ENCODE assay signal across 8 cellular contexts in the genomic region with DNA sequence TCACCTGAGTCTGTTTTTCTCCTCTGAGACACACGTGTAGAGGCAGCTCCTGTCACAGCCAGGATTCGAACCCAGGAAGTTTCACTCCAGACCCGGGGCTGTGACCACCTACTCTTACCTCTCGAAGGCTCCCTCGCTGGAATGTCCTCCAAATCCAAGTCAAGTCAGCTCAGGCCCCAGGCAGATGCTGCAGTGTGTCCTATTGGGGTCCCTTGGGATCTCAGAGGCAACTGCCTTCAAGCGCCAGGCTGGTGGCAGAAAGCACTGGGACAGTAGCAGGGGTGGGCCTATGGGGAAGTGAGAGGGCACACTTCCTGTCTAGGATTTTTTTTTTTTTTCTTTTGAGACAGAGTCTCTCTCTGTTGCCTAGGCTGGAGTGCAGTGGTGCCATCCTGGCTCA. TPM values are rescaled to one million over a fixed set of nuclear protein-coding genes. Genes with fewer than 3 reads are reported as not detected.
DNase-seq lines count a peak whose midpoint lies in the region; FAIRE-seq and TF ChIP-seq lines count a peak whose summit lies in the region.

No MANE protein-coding gene starts in this region.

- H3K27me3 ChIP-seq in H1 (replicated peaks in 1 of 4; ENCODE audit: control insufficient read depth in 3 of 4, extremely low read depth in 1 of 4, insufficient read depth in 3 of 4, low read length in 3 of 4) (peaks cover 0 to 14% (median 10%) of the 10 kb centered on the region in 4 experiments; a peak in 5 of 7 replicates), stomach (peaks cover 0 to 7% (median 0%) of the 10 kb centered on the region in 3 donors), endodermal cell (ENCODE audit: control insufficient read depth, insufficient read depth, low read length, poor library complexity, severe bottlenecking) (peaks cover 18% of the 10 kb centered on the region)

- no peak overlapping the region for H2BK12ac ChIP-seq in H1 (ENCODE audit: low read depth, low read length)

- peaks cover 13% of the 10 kb centered on the region for H3K36me3 Mint-ChIP-seq in activated CD4-positive, alpha-beta T cell treated with anti-CD3 and anti-CD28 coated beads, Interleukin-2, amount 10 ng/mL, durations not matched to agents 24 days and 14 days (ENCODE audit: low read depth)
- no peaks in the 10 kb centered on the region for H3K36me3 Mint-ChIP-seq in endodermal cell (ENCODE audit: low read depth)

- no peaks in the 10 kb centered on the region for H3K79me1 ChIP-seq in H1 (ENCODE audit: low read depth, low read length)

- H4K5ac ChIP-seq in H1 (ENCODE audit: insufficient read length, low read depth, low read length), result no peak overlapping the region

- intact Hi-C loops in activated CD4-positive, alpha-beta T cell treated with anti-CD3 and anti-CD28 coated beads, Interleukin-2, amount 10 ng/mL, durations not matched to agents 24 days and 14 days (cut with micrococcal nuclease), result loop anchor here (1.0 to 5.0 kb wide), 4 partner anchors 12 to 305 kb away; a partner anchor contains a TSS
- intact Hi-C loops in stomach (cut with DNase I; ENCODE audit: low total_unique reads), result no loop called here

- H3K4me2 ChIP-seq in H1 (ENCODE audit: insufficient read depth in 1 of 2, low read depth in 2 of 2, low read length in 2 of 2), result peak overlapping the region in 1 of 2 experiments; percentile 92; a peak in 1 of 4 replicates

- H3K4me1 ChIP-seq in H1 (replicated peaks in 1 of 4; ENCODE audit: control insufficient read depth in 3 of 4, insufficient read depth in 4 of 4, low read length in 3 of 4), result peaks cover 4 to 8% (median 7%) of the 10 kb centered on the region in 4 experiments
- H3K4me1 ChIP-seq in stomach, result peaks cover 61 to 83% (median 69%) of the 10 kb centered on the region in 4 donors
- no peaks in the 10 kb centered on the region for H3K4me1 ChIP-seq in endodermal cell (ENCODE audit: control insufficient read depth, insufficient read depth, low read length)

- no peak overlapping the region for H3K27ac ChIP-seq in H1 (ENCODE audit: low read depth, low read length)
- H3K27ac ChIP-seq in stomach, result peak overlapping the region in 4 of 5 donors; percentile 61 to 84 (median 78)
- no peak overlapping the region for H3K27ac ChIP-seq in endodermal cell (ENCODE audit: low read depth, low read length)

- H3K4me1 Mint-ChIP-seq in activated CD4-positive, alpha-beta T cell treated with anti-CD3 and anti-CD28 coated beads, Interleukin-2, amount 10 ng/mL, durations not matched to agents 24 days and 14 days, result peaks cover 44% of the 10 kb centered on the region
- no peaks in the 10 kb centered on the region for H3K4me1 Mint-ChIP-seq in endodermal cell

- POLR2A ChIA-PET in H1 (lab: Charles Lee; ENCODE audit: partially characterized antibody), result interaction anchor here (0.8 to 3.7 kb wide), 6 partner anchors 10 to 44 kb away, joined by 3 to 16 read pairs (median 5); a partner anchor contains a TSS

- H3K23ac ChIP-seq in H1 (ENCODE audit: insufficient read length), result no peak overlapping the region

- CTCF ChIA-PET in H1 (lab: Charles Lee; ENCODE audit: partially characterized antibody), result interaction anchor here (0.6 to 6.7 kb wide), 15 partner anchors 9 to 182 kb away, joined by 3 to 114 read pairs (median 4); a partner anchor contains a TSS

- FAIRE-seq in H1 (lab: Jason Lieb, UNC), result no peak

- DNase-seq in activated CD4-positive, alpha-beta T cell treated with anti-CD3 and anti-CD28 coated beads, Interleukin-2, amount 10 ng/mL, durations not matched to agents 24 days and 14 days, result peak; percentile 61
- no peak for DNase-seq in activated CD4-positive, alpha-beta T cell treated with anti-CD3 and anti-CD28 coated beads, Interleukin-2, amount 50 U/mL, for 1 hour
- peak; percentile 20 for DNase-seq in NOMO-1 treated with DMSO at 0.1 percent for 48 hours (lab: John Stamatoyannopoulos, UW; ENCODE audit: unreplicated experiment)
- DNase-seq in H1 (ENCODE audit: low read depth in 1 of 2, low spot score in 2 of 2), result no peak
- no peak for DNase-seq in stomach
- no peak for DNase-seq in DMS114 treated with DMSO at 0.1 percent for 48 hours (lab: John Stamatoyannopoulos, UW; ENCODE audit: unreplicated experiment)
- no peak for DNase-seq in retina
- DNase-seq in endodermal cell, result no peak

- TF ChIP-seq EP300 in H1 (IDR thresholded peaks at IDR 0.05; ENCODE audit: borderline replicate concordance in 1 of 2, low read depth in 2 of 2, low read length in 2 of 2) (no peak), stomach (IDR thresholded peaks at IDR 0.05) (no peak)

- H4K8ac ChIP-seq in H1 (ENCODE audit: extremely low read depth, insufficient read depth, low read length), result no peak overlapping the region

- H3K14ac ChIP-seq in H1 (ENCODE audit: insufficient read length), result no peak overlapping the region

- no peak overlapping the region for H2AFZ ChIP-seq in H1 (ENCODE audit: low read length)

- no peak overlapping the region for H2AK5ac ChIP-seq in H1 (ENCODE audit: low read depth, low read length)

- H3K27ac Mint-ChIP-seq in activated CD4-positive, alpha-beta T cell treated with anti-CD3 and anti-CD28 coated beads, Interleukin-2, amount 10 ng/mL, durations not matched to agents 24 days and 14 days, result peak overlapping the region; percentile 25
- no peak overlapping the region for H3K27ac Mint-ChIP-seq in endodermal cell

- H4K91ac ChIP-seq in H1 (replicated peaks; ENCODE audit: insufficient read length, low read length), result no peak overlapping the region

- peaks cover 4% of the 10 kb centered on the region for H3K27me3 Mint-ChIP-seq in activated CD4-positive, alpha-beta T cell treated with anti-CD3 and anti-CD28 coated beads, Interleukin-2, amount 10 ng/mL, durations not matched to agents 24 days and 14 days
- H3K27me3 Mint-ChIP-seq in endodermal cell (ENCODE audit: insufficient read depth), result peaks cover 25% of the 10 kb centered on the region

- no peak overlapping the region for H2BK15ac ChIP-seq in H1 (ENCODE audit: low read length)

- no peak overlapping the region for H2BK120ac ChIP-seq in H1 (replicated peaks; ENCODE audit: low read depth, low read length)

- H2BK20ac ChIP-seq in H1 (ENCODE audit: low read length), result no peak overlapping the region

- H3K9me3 Mint-ChIP-seq in activated CD4-positive, alpha-beta T cell treated with anti-CD3 and anti-CD28 coated beads, Interleukin-2, amount 10 ng/mL, durations not matched to agents 24 days and 14 days, result no peaks in the 10 kb centered on the region
- H3K9me3 Mint-ChIP-seq in endodermal cell, result no peaks in the 10 kb centered on the region

- H3K4me3 ChIP-seq in H1 (ENCODE audit: extremely low read depth in 1 of 4, insufficient read depth in 2 of 4, low read depth in 3 of 4, low read length in 4 of 4) (peak overlapping the region in 1 of 4 experiments; percentile 27; a peak in 1 of 8 replicates), stomach (peak overlapping the region in 3 of 4 donors; percentile 61 to 79 (median 74)), endodermal cell (ENCODE audit: low read length) (no peak overlapping the region)

- TF ChIP-seq CTCF in H1 (IDR thresholded peaks at IDR 0.05; ENCODE audit: control extremely low read depth in 1 of 3, insufficient read depth in 1 of 3, low read depth in 1 of 3, low read length in 3 of 3) (no peak), stomach (IDR thresholded peaks at IDR 0.05) (no peak), endodermal cell (conservative IDR thresholded peaks at IDR 0.05) (no peak)

- H3K79me2 ChIP-seq in H1 (ENCODE audit: control insufficient read depth in 1 of 2, insufficient read depth in 2 of 2, low read length in 2 of 2), result no peaks in the 10 kb centered on the region

- H3K23me2 ChIP-seq in H1 (ENCODE audit: low read depth, low read length), result peaks cover 5% of the 10 kb centered on the region

- no peak overlapping the region for H3K56ac ChIP-seq in H1 (replicated peaks; ENCODE audit: insufficient read length, low read depth, low read length)

- no peak overlapping the region for H3K4me3 Mint-ChIP-seq in activated CD4-positive, alpha-beta T cell treated with anti-CD3 and anti-CD28 coated beads, Interleukin-2, amount 10 ng/mL, durations not matched to agents 24 days and 14 days
- H3K4me3 Mint-ChIP-seq in endodermal cell, result no peak overlapping the region

- no peaks in the 10 kb centered on the region for H3K9me3 ChIP-seq in H1 (ENCODE audit: insufficient read depth in 2 of 2, low read depth in 1 of 2, low read length in 1 of 2)
- no peaks in the 10 kb centered on the region for H3K9me3 ChIP-seq in stomach
- no peaks in the 10 kb centered on the region for H3K9me3 ChIP-seq in endodermal cell (ENCODE audit: control insufficient read depth, low read length)

- no peak for TF ChIP-seq POLR2A in H1 (IDR thresholded peaks at IDR 0.05; ENCODE audit: control extremely low read depth in 1 of 2, low read depth in 2 of 2, low read length in 2 of 2)
- no peak for TF ChIP-seq POLR2A in stomach (IDR thresholded peaks at IDR 0.05)

- H2BK5ac ChIP-seq in H1 (ENCODE audit: low read depth, low read length), result 0 out of 2 replicates have a peak overlapping the region, but pooled peaks have one; percentile 15

- peaks cover 0 to 3% of the 10 kb centered on the region in 2 experiments for H4K20me1 ChIP-seq in H1 (replicated peaks in 1 of 2; ENCODE audit: control insufficient read depth in 1 of 2, insufficient read depth in 2 of 2, low read length in 2 of 2)

- no peak overlapping the region for H3K18ac ChIP-seq in H1 (ENCODE audit: extremely low read depth, low read length)

- H3K36me3 ChIP-seq in H1 (ENCODE audit: control insufficient read depth in 2 of 4, insufficient read depth in 4 of 4, low read length in 3 of 4), result no peaks in the 10 kb centered on the region
- peaks cover under 1 to 16% (median 14%) of the 10 kb centered on the region in 4 donors for H3K36me3 ChIP-seq in stomach
- no peaks in the 10 kb centered on the region for H3K36me3 ChIP-seq in endodermal cell (ENCODE audit: control insufficient read depth, insufficient read depth, low read length)

- no peak overlapping the region for H3K4ac ChIP-seq in H1 (replicated peaks; ENCODE audit: insufficient read length, low read depth, low read length)

- TF ChIP-seq RAD21 in H1 (IDR thresholded peaks at IDR 0.05 in 1 of 2, conservative IDR thresholded peaks at IDR 0.05 in 1 of 2; ENCODE audit: low read depth in 2 of 2, low read length in 2 of 2), result no peak

- H3K9ac ChIP-seq in H1 (replicated peaks in 1 of 4; ENCODE audit: extremely low read depth in 1 of 4, low read depth in 3 of 4, low read length in 3 of 4) (no peak overlapping the region), endodermal cell (ENCODE audit: extremely low read depth, low read length, poor library complexity, severe bottlenecking) (no peak overlapping the region)

- WGBS in H1 (ENCODE audit: extremely low coverage in 1 of 2, insufficient coverage in 1 of 2, insufficient read length in 1 of 2, insufficient replicate concordance in 2 of 2, low coverage in 1 of 2, low lambda C conversion rate in 2 of 2, missing lambda C conversion rate in 1 of 2), 2 experiments, result 89% methylated on average over 6 of the region's 6 CpGs; no CpG with 5 or more reads in 1 of the 2 experiments
- 67 to 74% (median 70%) methylated on average over 6 of the region's 6 CpGs for WGBS in stomach, 5 donors
- WGBS in endodermal cell (ENCODE audit: insufficient coverage in 1 of 2, insufficient read length in 1 of 2), 2 experiments, result 82 to 90% methylated on average over 5 to 6 of the region's 6 CpGs

RNA-seq across cellular contexts. Expression of a gene that starts 0.8 kb away (rescaled TPM):
- total RNA-seq in activated CD4-positive, alpha-beta T cell treated with anti-CD3 and anti-CD28 coated beads, Interleukin-2, amount 10 ng/mL, durations not matched to agents 24 days and 14 days, result 28.0 and 28.3 TPM in 2 replicates
- 21.8 and 27.0 TPM in 2 replicates for total RNA-seq in H1 (2021; fragmentation: NEBNext Ultra II Directional; extraction: Animal tissue kit (Norgen Biotek cat#: 25700))
- polyA plus RNA-seq in H1 (2011; rRNA removed), result 34.1 and 49.5 TPM in 2 replicates
- 27.6 TPM for polyA plus RNA-seq in H1 (2011; cell fraction: cytosol; rRNA removed)
- polyA plus RNA-seq in H1 (2011; cell fraction: nucleus; rRNA removed), result 38.3 TPM
- polyA plus RNA-seq in H1 (2012, experiment 1 of 2), result 11.6 to 21.8 TPM (median 18.9 TPM) in 4 replicates
- 18.6 TPM for polyA plus RNA-seq in H1 (2012, experiment 2 of 2)
- polyA plus RNA-seq in H1 (2013, experiment 1 of 2), result 26.2 TPM
- 25.6 TPM for polyA plus RNA-seq in H1 (2013, experiment 2 of 2)
- 16.4 and 19.0 TPM in 2 replicates for polyA minus RNA-seq in H1 (2011; rRNA and poly(A)+ RNA removed)
- polyA minus RNA-seq in H1 (2011; cell fraction: cytosol; rRNA and poly(A)+ RNA removed), result 32.7 TPM
- polyA minus RNA-seq in H1 (2011; cell fraction: nucleus; rRNA and poly(A)+ RNA removed), result 24.5 TPM
- 10 to 100 TPM in 3 of 5 donors, 1 to 10 TPM in 2; 3.7 to 33.6 (median 14.5) TPM for total RNA-seq in stomach
- polyA plus RNA-seq in stomach, result 10 to 100 TPM; 10.5 to 14.2 (median 11.8) TPM
- 10 to 100 TPM in 1 of 2 donors, 1 to 10 TPM in 1; 8.3 to 12.7 TPM for total RNA-seq in endodermal cell
- polyA plus RNA-seq in endodermal cell (2013, experiment 1 of 2), result 14.6 TPM
- 15.4 TPM for polyA plus RNA-seq in endodermal cell (2013, experiment 2 of 2)

RNA-seq across cellular contexts. Expression of a gene that starts 13.0 kb away (rescaled TPM):
- total RNA-seq in activated CD4-positive, alpha-beta T cell treated with anti-CD3 and anti-CD28 coated beads, Interleukin-2, amount 10 ng/mL, durations not matched to agents 24 days and 14 days, result 0.89 and 0.90 TPM in 2 replicates
- 12.2 and 13.4 TPM in 2 replicates for total RNA-seq in H1 (2021; fragmentation: NEBNext Ultra II Directional; extraction: Animal tissue kit (Norgen Biotek cat#: 25700))
- polyA plus RNA-seq in H1 (2011; rRNA removed) (15.4 and 27.4 TPM in 2 replicates), stomach (1 to 10 TPM in 2 of 3 donors, under 1 TPM in 1; 0.50 to 3.3 (median 2.3) TPM)
- 15.3 TPM for polyA plus RNA-seq in H1 (2011; cell fraction: cytosol; rRNA removed)
- polyA plus RNA-seq in H1 (2011; cell fraction: nucleus; rRNA removed), result 42.3 TPM
- 11.0 to 14.5 TPM (median 13.0 TPM) in 4 replicates for polyA plus RNA-seq in H1 (2012, experiment 1 of 2)
- 10.5 TPM for polyA plus RNA-seq in H1 (2012, experiment 2 of 2)
- polyA plus RNA-seq in H1 (2013, experiment 1 of 2), result 12.9 TPM
- 11.8 TPM for polyA plus RNA-seq in H1 (2013, experiment 2 of 2)
- 1.8 and 4.1 TPM in 2 replicates for polyA minus RNA-seq in H1 (2011; rRNA and poly(A)+ RNA removed)
- polyA minus RNA-seq in H1 (2011; cell fraction: cytosol; rRNA and poly(A)+ RNA removed), result 16.4 TPM
- polyA minus RNA-seq in H1 (2011; cell fraction: nucleus; rRNA and poly(A)+ RNA removed), result 10.7 TPM
- total RNA-seq in stomach (10 to 100 TPM in 3 of 5 donors, under 1 TPM in 1, not detected in 1; 0.55 to 98.0 (median 19.1) TPM), endodermal cell (1 to 10 TPM; 6.6 to 9.3 TPM)
- 3.7 TPM for polyA plus RNA-seq in endodermal cell (2013, experiment 1 of 2)
- polyA plus RNA-seq in endodermal cell (2013, experiment 2 of 2), result 3.3 TPM

RNA-seq across cellular contexts. Expression of a gene that starts 18.2 kb away (rescaled TPM):
- 53.3 and 61.2 TPM in 2 replicates for total RNA-seq in activated CD4-positive, alpha-beta T cell treated with anti-CD3 and anti-CD28 coated beads, Interleukin-2, amount 10 ng/mL, durations not matched to agents 24 days and 14 days
- 37.7 and 43.7 TPM in 2 replicates for total RNA-seq in H1 (2021; fragmentation: NEBNext Ultra II Directional; extraction: Animal tissue kit (Norgen Biotek cat#: 25700))
- polyA plus RNA-seq in H1 (2011; rRNA removed), result 64.4 and 72.9 TPM in 2 replicates
- 60.4 TPM for polyA plus RNA-seq in H1 (2011; cell fraction: cytosol; rRNA removed)
- polyA plus RNA-seq in H1 (2011; cell fraction: nucleus; rRNA removed), result 54.5 TPM
- 22.5 to 37.7 TPM (median 31.4 TPM) in 4 replicates for polyA plus RNA-seq in H1 (2012, experiment 1 of 2)
- polyA plus RNA-seq in H1 (2012, experiment 2 of 2), result 33.2 TPM
- 27.2 TPM for polyA plus RNA-seq in H1 (2013, experiment 1 of 2)
- 27.7 TPM for polyA plus RNA-seq in H1 (2013, experiment 2 of 2)
- 40.3 and 44.6 TPM in 2 replicates for polyA minus RNA-seq in H1 (2011; rRNA and poly(A)+ RNA removed)
- 18.6 TPM for polyA minus RNA-seq in H1 (2011; cell fraction: cytosol; rRNA and poly(A)+ RNA removed)
- 23.3 TPM for polyA minus RNA-seq in H1 (2011; cell fraction: nucleus; rRNA and poly(A)+ RNA removed)
- total RNA-seq in stomach, result 100 to 1,000 TPM in 2 of 5 donors, 10 to 100 TPM in 3; 18.0 to 145 (median 92.4) TPM
- polyA plus RNA-seq in stomach, result 10 to 100 TPM; 32.8 to 63.8 (median 42.2) TPM
- total RNA-seq in endodermal cell, result 10 to 100 TPM; 42.3 to 44.2 TPM
- 25.4 TPM for polyA plus RNA-seq in endodermal cell (2013, experiment 1 of 2)
- polyA plus RNA-seq in endodermal cell (2013, experiment 2 of 2), result 26.0 TPM

RNA-seq across cellular contexts. Expression of a gene that starts 20.1 kb away (rescaled TPM):
- total RNA-seq in activated CD4-positive, alpha-beta T cell treated with anti-CD3 and anti-CD28 coated beads, Interleukin-2, amount 10 ng/mL, durations not matched to agents 24 days and 14 days, result 62.7 and 65.1 TPM in 2 replicates
- 45.4 and 48.8 TPM in 2 replicates for total RNA-seq in H1 (2021; fragmentation: NEBNext Ultra II Directional; extraction: Animal tissue kit (Norgen Biotek cat#: 25700))
- 95.4 and 110 TPM in 2 replicates for polyA plus RNA-seq in H1 (2011; rRNA removed)
- polyA plus RNA-seq in H1 (2011; cell fraction: cytosol; rRNA removed), result 55.5 TPM
- 67.9 TPM for polyA plus RNA-seq in H1 (2011; cell fraction: nucleus; rRNA removed)
- polyA plus RNA-seq in H1 (2012, experiment 1 of 2), result 34.5 to 60.4 TPM (median 57.6 TPM) in 4 replicates
- polyA plus RNA-seq in H1 (2012, experiment 2 of 2), result 64.1 TPM
- 39.2 TPM for polyA plus RNA-seq in H1 (2013, experiment 1 of 2)
- 39.2 TPM for polyA plus RNA-seq in H1 (2013, experiment 2 of 2)
- 37.7 and 56.7 TPM in 2 replicates for polyA minus RNA-seq in H1 (2011; rRNA and poly(A)+ RNA removed)
- 37.1 TPM for polyA minus RNA-seq in H1 (2011; cell fraction: cytosol; rRNA and poly(A)+ RNA removed)
- 41.0 TPM for polyA minus RNA-seq in H1 (2011; cell fraction: nucleus; rRNA and poly(A)+ RNA removed)
- total RNA-seq in stomach, result 10 to 100 TPM in 4 of 5 donors, 1 to 10 TPM in 1; 1.7 to 98.2 (median 55.4) TPM
- 10 to 100 TPM; 27.0 to 38.0 (median 32.5) TPM for polyA plus RNA-seq in stomach
- total RNA-seq in endodermal cell, result 10 to 100 TPM; 45.7 TPM
- polyA plus RNA-seq in endodermal cell (2013, experiment 1 of 2), result 39.5 TPM
- 35.1 TPM for polyA plus RNA-seq in endodermal cell (2013, experiment 2 of 2)

RNA-seq across cellular contexts. Expression of a gene that starts 40.1 kb away (rescaled TPM):
- 18.0 and 19.9 TPM in 2 replicates for total RNA-seq in activated CD4-positive, alpha-beta T cell treated with anti-CD3 and anti-CD28 coated beads, Interleukin-2, amount 10 ng/mL, durations not matched to agents 24 days and 14 days
- 35.9 and 37.9 TPM in 2 replicates for total RNA-seq in H1 (2021; fragmentation: NEBNext Ultra II Directional; extraction: Animal tissue kit (Norgen Biotek cat#: 25700))
- polyA plus RNA-seq in H1 (2011; rRNA removed) (39.2 and 44.1 TPM in 2 replicates), stomach (10 to 100 TPM; 64.4 to 92.1 (median 89.7) TPM)
- 45.5 TPM for polyA plus RNA-seq in H1 (2011; cell fraction: cytosol; rRNA removed)
- 32.0 TPM for polyA plus RNA-seq in H1 (2011; cell fraction: nucleus; rRNA removed)
- polyA plus RNA-seq in H1 (2012, experiment 1 of 2), result 32.5 to 48.8 TPM (median 43.2 TPM) in 4 replicates
- polyA plus RNA-seq in H1 (2012, experiment 2 of 2), result 31.3 TPM
- polyA plus RNA-seq in H1 (2013, experiment 1 of 2), result 26.6 TPM
- 24.9 TPM for polyA plus RNA-seq in H1 (2013, experiment 2 of 2)
- 9.5 and 12.8 TPM in 2 replicates for polyA minus RNA-seq in H1 (2011; rRNA and poly(A)+ RNA removed)
- 2.6 TPM for polyA minus RNA-seq in H1 (2011; cell fraction: cytosol; rRNA and poly(A)+ RNA removed)
- polyA minus RNA-seq in H1 (2011; cell fraction: nucleus; rRNA and poly(A)+ RNA removed), result 6.3 TPM
- total RNA-seq in stomach (10 to 100 TPM in 3 of 5 donors, 1 to 10 TPM in 1, not detected in 1; 7.2 to 88.3 (median 39.8) TPM), endodermal cell (10 to 100 TPM; 19.0 to 22.8 TPM)
- polyA plus RNA-seq in endodermal cell (2013, experiment 1 of 2), result 58.2 TPM
- 50.8 TPM for polyA plus RNA-seq in endodermal cell (2013, experiment 2 of 2)

Comparison
In these comparisons a context has a peak if more than half of its experiments do, and no peak if none do; other contexts are left out.
1. DNase-seq: peak in activated CD4-positive, alpha-beta T cell treated with anti-CD3 and anti-CD28 coated beads, Interleukin-2, amount 10 ng/mL, durations not matched to agents 24 days and 14 days (single experiment) and NOMO-1 treated with DMSO at 0.1 percent for 48 hours (single experiment); none in activated CD4-positive, alpha-beta T cell treated with anti-CD3 and anti-CD28 coated beads, Interleukin-2, amount 50 U/mL, for 1 hour (single experiment), H1 (0 of 2), stomach (single experiment), DMS114 treated with DMSO at 0.1 percent for 48 hours (single experiment), retina (single experiment) and endodermal cell (single experiment).
2. H3K27ac ChIP-seq: peak in stomach (4 of 5); none in H1 (single experiment) and endodermal cell (single experiment).